10 cellular contexts compared by ENCODE assay signal in genomic region chr21:43734131-43734634, GRCh38. TPM values are rescaled to one million over a fixed set of nuclear protein-coding genes. Genes with fewer than 3 reads are reported as not detected.
A peak's percentile ranks its signal among the peaks of the same experiment; 100 is the strongest.
DNase-seq lines count a peak whose midpoint lies in the region; ATAC-seq and TF ChIP-seq lines count a peak whose summit lies in the region.
"Had no signal": no experiment of that assay in that cellular context is flagged by ENCODE, and none has a peak within 500 bp of the region (broad histone marks: within the 10 kb centered on the region; RNA-seq: fewer than 3 reads in every experiment).

No MANE protein-coding gene starts in this region.

- intact Hi-C loops in left colon (cut with DNase I, micrococcal nuclease) = loop anchor here in 1 of 2 donors (10.0 kb wide), 2 partner anchors 51 to 69 kb away; partner anchors contain the start of gene RRP1
- intact Hi-C loops in thyroid gland (cut with DNase I) = no loop called here

- DNase-seq in activated CD8-positive, alpha-beta memory T cell treated with anti-CD3 and anti-CD28 coated beads, Interleukin-2, amount 50 U/mL, for 48 hours = peak; percentile 63
- DNase-seq in activated CD8-positive, alpha-beta memory T cell treated with anti-CD3 and anti-CD28 coated beads, Interleukin-2, amount 10 ng/mL, durations not matched to agents 7 days and 5 days = no peak
- DNase-seq in left colon = peak; percentile 76 to 87
- no peak for DNase-seq in thyroid gland
- DNase-seq in OCI-M1 (lab: John Stamatoyannopoulos, UW) = no peak
- DNase-seq in NCI-H187 treated with DMSO at 0.1 percent for 48 hours (lab: John Stamatoyannopoulos, UW) = no peak
- no peak for DNase-seq in AG20443 (ENCODE audit: low spot score)
- DNase-seq: stimulated activated CD4-positive, alpha-beta T cell treated with anti-CD3 and anti-CD28 coated beads, Interleukin-12 subunit alpha, Interleukin-12 subunit beta, amount 100 ng/mL, for 4 hours had no signal

- ATAC-seq in activated CD8-positive, alpha-beta memory T cell treated with anti-CD3 and anti-CD28 coated beads, Interleukin-2, amount 10 ng/mL, durations not matched to agents 7 days and 5 days = no peak
- peak; percentile 81 for ATAC-seq in left colon

- no peak overlapping the region for H3K27ac Mint-ChIP-seq in activated CD8-positive, alpha-beta memory T cell treated with anti-CD3 and anti-CD28 coated beads, Interleukin-2, amount 10 ng/mL, durations not matched to agents 7 days and 5 days

- H3K27ac ChIP-seq in angular gyrus (ENCODE audit: low read depth, low read length) (peak overlapping the region; percentile 38), thyroid gland (peak overlapping the region in 2 of 3 donors; percentile 97 to 98)

- TF ChIP-seq POLR2A in thyroid gland (IDR thresholded peaks at IDR 0.05) = no peak

- H3K4me3 ChIP-seq in thyroid gland (replicated peaks in 1 of 3) = no peak overlapping the region
- H3K4me3 ChIP-seq: cardiac muscle cell had no signal

- CTCF ChIA-PET in activated CD8-positive, alpha-beta memory T cell treated with anti-CD3 and anti-CD28 coated beads, Interleukin-2, amount 10 ng/mL, durations not matched to agents 7 days and 5 days (lab: Charles Lee) = no interaction called here

- no peaks in the 10 kb centered on the region for H3K9me3 ChIP-seq in thyroid gland

- TF ChIP-seq CTCF in thyroid gland (IDR thresholded peaks at IDR 0.05) = no peak

- H3K4me1 Mint-ChIP-seq in activated CD8-positive, alpha-beta memory T cell treated with anti-CD3 and anti-CD28 coated beads, Interleukin-2, amount 10 ng/mL, durations not matched to agents 7 days and 5 days = peaks cover 26% of the 10 kb centered on the region

- no peak overlapping the region for H3K4me3 Mint-ChIP-seq in activated CD8-positive, alpha-beta memory T cell treated with anti-CD3 and anti-CD28 coated beads, Interleukin-2, amount 10 ng/mL, durations not matched to agents 7 days and 5 days

- H3K4me1 ChIP-seq in thyroid gland = peaks cover 48 to 72% of the 10 kb centered on the region in 2 donors

- H3K9me3 Mint-ChIP-seq in activated CD8-positive, alpha-beta memory T cell treated with anti-CD3 and anti-CD28 coated beads, Interleukin-2, amount 10 ng/mL, durations not matched to agents 7 days and 5 days (ENCODE audit: low read depth) = no peaks in the 10 kb centered on the region

- H3K36me3 ChIP-seq in thyroid gland = no peaks in the 10 kb centered on the region
- H3K36me3 ChIP-seq: cardiac muscle cell had no signal

- no peaks in the 10 kb centered on the region for H3K27me3 ChIP-seq in thyroid gland
- H3K27me3 ChIP-seq: cardiac muscle cell had no signal

- WGBS in thyroid gland, 2 donors = 88 to 92% methylated on average over 16 to 17 of the region's 17 CpGs

- H3K27me3 Mint-ChIP-seq in activated CD8-positive, alpha-beta memory T cell treated with anti-CD3 and anti-CD28 coated beads, Interleukin-2, amount 10 ng/mL, durations not matched to agents 7 days and 5 days = no peaks in the 10 kb centered on the region

- H3K36me3 Mint-ChIP-seq in activated CD8-positive, alpha-beta memory T cell treated with anti-CD3 and anti-CD28 coated beads, Interleukin-2, amount 10 ng/mL, durations not matched to agents 7 days and 5 days = peaks cover 6% of the 10 kb centered on the region

RNA-seq across cellular contexts. Expression of gene PDXK, which starts 15.3 kb away (rescaled TPM):
- 10 to 100 TPM; 95.3 to 99.6 TPM for total RNA-seq in activated CD8-positive, alpha-beta memory T cell treated with anti-CD3 and anti-CD28 coated beads, Interleukin-2, amount 10 ng/mL, durations not matched to agents 7 days and 5 days
- total RNA-seq in left colon = 100 to 1,000 TPM; 144 to 188 TPM
- total RNA-seq in thyroid gland = 10 to 100 TPM; 70.6 to 95.5 (median 92.4) TPM

RNA-seq across cellular contexts. Expression of gene CSTB, which starts 41.9 kb away (rescaled TPM):
- total RNA-seq in activated CD8-positive, alpha-beta memory T cell treated with anti-CD3 and anti-CD28 coated beads, Interleukin-2, amount 10 ng/mL, durations not matched to agents 7 days and 5 days = 10 to 100 TPM; 44.2 to 47.4 TPM
- total RNA-seq in left colon (10 to 100 TPM; 69.1 to 74.4 TPM), thyroid gland (10 to 100 TPM in 3 of 4 donors, 1 to 10 TPM in 1; 9.1 to 32.4 (median 14.5) TPM)

RNA-seq across cellular contexts. Expression of gene RRP1, which starts 55.2 kb away (rescaled TPM):
- 10 to 100 TPM; 37.7 to 45.2 TPM for total RNA-seq in activated CD8-positive, alpha-beta memory T cell treated with anti-CD3 and anti-CD28 coated beads, Interleukin-2, amount 10 ng/mL, durations not matched to agents 7 days and 5 days
- 10 to 100 TPM; 13.0 to 18.5 TPM for total RNA-seq in left colon
- total RNA-seq in thyroid gland = 10 to 100 TPM; 11.0 to 20.1 (median 18.7) TPM

Comparison
In these comparisons a context has a peak if more than half of its experiments do, and no peak if none do; other contexts are left out.
1. DNase-seq: peak in activated CD8-positive, alpha-beta memory T cell treated with anti-CD3 and anti-CD28 coated beads, Interleukin-2, amount 50 U/mL, for 48 hours (single experiment) and left colon (2 of 2); none in activated CD8-positive, alpha-beta memory T cell treated with anti-CD3 and anti-CD28 coated beads, Interleukin-2, amount 10 ng/mL, durations not matched to agents 7 days and 5 days (single experiment), thyroid gland (0 of 2), OCI-M1 (single experiment), NCI-H187 treated with DMSO at 0.1 percent for 48 hours (single experiment) and AG20443 (single experiment).